1 cellular context compared by ENCODE assay signal in the genomic region with DNA sequence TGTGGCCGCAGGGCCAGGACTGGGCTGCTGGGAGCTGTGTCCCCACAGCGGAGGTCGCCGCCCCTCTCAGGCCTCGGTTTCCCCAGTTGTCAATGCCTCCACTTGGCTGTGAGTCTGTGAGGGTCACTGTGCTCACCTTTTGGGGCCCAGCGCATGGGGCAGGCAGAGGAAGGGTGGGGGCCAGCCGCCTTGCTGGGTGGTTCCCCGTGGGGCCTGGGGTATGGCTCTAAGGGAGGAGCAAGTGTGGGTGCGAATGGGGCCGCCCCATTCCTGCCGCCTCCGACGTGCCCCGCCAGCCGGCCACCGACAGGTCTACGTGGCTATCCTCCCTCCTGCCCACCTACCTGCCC.
TF ChIP-seq lines count a peak whose summit lies in the region.

No MANE protein-coding gene starts in this region.

TF ChIP-seq in H1, 55 proteins besides CTCF, POLR2A, EP300 and RAD21:
- no peak for TF ChIP-seq MAFK (IDR thresholded peaks at IDR 0.05; ENCODE audit: low read depth, low read length)
- TF ChIP-seq KDM4A (IDR thresholded peaks at IDR 0.05; ENCODE audit: low read depth, low read length, severe bottlenecking): no peak
